ENCODE assay signal across 8 cellular contexts in genomic region chr15:78979456-78980320, GRCh38. TPM values are rescaled to one million over a fixed set of nuclear protein-coding genes. Genes with fewer than 3 reads are reported as not detected.
DNase-seq lines count a peak whose midpoint lies in the region; ATAC-seq and TF ChIP-seq lines count a peak whose summit lies in the region.

No MANE protein-coding gene starts in this region.

- peak; percentile 90 for TF ChIP-seq CTCF in brain microvascular endothelial cell (IDR thresholded peaks at IDR 0.05; ENCODE audit: low read depth, low read length, missing control alignments)

- H3K27me3 ChIP-seq in brain microvascular endothelial cell (replicated peaks) = no peaks in the 10 kb centered on the region

- in situ Hi-C loops in brain microvascular endothelial cell (cut with HindIII; ENCODE audit: low pct_ligation_motif_present, low sequenced_read_pairs) = no loop called here

- no peak overlapping the region for H3K27ac ChIP-seq in brain microvascular endothelial cell

- no peak for ATAC-seq in GM19351 (IDR thresholded peaks at IDR 0.05; ENCODE audit: unreplicated experiment)
- ATAC-seq in GM21390 (IDR thresholded peaks at IDR 0.05; ENCODE audit: unreplicated experiment) = no peak

- H3K36me3 ChIP-seq in brain microvascular endothelial cell (replicated peaks) = no peaks in the 10 kb centered on the region

- no peak overlapping the region for H3K4me3 ChIP-seq in brain microvascular endothelial cell (ENCODE audit: low read depth, low read length)

- DNase-seq in DMS53 (lab: John Stamatoyannopoulos, UW) (peak; percentile 90), HT1080 (ENCODE audit: low read depth) (peak; percentile 63), OCI-M1 (lab: John Stamatoyannopoulos, UW) (peak; percentile 65), brain microvascular endothelial cell (peak; percentile 70), iPS-NIHi7 (ENCODE audit: extremely low spot score) (peak; percentile 88)
- peak; percentile 25 to 28 for DNase-seq in stimulated activated CD4-positive, alpha-beta T cell treated with anti-CD3 and anti-CD28 coated beads, Interleukin-2, amount 100 ng/mL, for 48 hours

RNA-seq across cellular contexts. Expression of gene CTSH, which starts 34.8 kb away (rescaled TPM):
- total RNA-seq in HT1080 (2014; rRNA removed; shearing (Covaris generic)) = 10.6 and 16.2 TPM in 2 replicates
- 25.6 and 32.8 TPM in 2 replicates for polyA plus RNA-seq in HT1080 (2015; cell fraction: cytosol; rRNA removed)
- 24.0 and 41.7 TPM in 2 replicates for polyA plus RNA-seq in HT1080 (2015; cell fraction: nucleus; rRNA removed)

Comparison
In these comparisons a context has a peak if more than half of its experiments do, and no peak if none do; other contexts are left out.
1. DNase-seq: peak in every context shown above with its lines; median percentile 90 in DMS53; 88 in iPS-NIHi7; 70 in brain microvascular endothelial cell; 65 in OCI-M1; 63 in HT1080; 26 in stimulated activated CD4-positive, alpha-beta T cell treated with anti-CD3 and anti-CD28 coated beads, Interleukin-2, amount 100 ng/mL, for 48 hours.